In the genomic region with DNA sequence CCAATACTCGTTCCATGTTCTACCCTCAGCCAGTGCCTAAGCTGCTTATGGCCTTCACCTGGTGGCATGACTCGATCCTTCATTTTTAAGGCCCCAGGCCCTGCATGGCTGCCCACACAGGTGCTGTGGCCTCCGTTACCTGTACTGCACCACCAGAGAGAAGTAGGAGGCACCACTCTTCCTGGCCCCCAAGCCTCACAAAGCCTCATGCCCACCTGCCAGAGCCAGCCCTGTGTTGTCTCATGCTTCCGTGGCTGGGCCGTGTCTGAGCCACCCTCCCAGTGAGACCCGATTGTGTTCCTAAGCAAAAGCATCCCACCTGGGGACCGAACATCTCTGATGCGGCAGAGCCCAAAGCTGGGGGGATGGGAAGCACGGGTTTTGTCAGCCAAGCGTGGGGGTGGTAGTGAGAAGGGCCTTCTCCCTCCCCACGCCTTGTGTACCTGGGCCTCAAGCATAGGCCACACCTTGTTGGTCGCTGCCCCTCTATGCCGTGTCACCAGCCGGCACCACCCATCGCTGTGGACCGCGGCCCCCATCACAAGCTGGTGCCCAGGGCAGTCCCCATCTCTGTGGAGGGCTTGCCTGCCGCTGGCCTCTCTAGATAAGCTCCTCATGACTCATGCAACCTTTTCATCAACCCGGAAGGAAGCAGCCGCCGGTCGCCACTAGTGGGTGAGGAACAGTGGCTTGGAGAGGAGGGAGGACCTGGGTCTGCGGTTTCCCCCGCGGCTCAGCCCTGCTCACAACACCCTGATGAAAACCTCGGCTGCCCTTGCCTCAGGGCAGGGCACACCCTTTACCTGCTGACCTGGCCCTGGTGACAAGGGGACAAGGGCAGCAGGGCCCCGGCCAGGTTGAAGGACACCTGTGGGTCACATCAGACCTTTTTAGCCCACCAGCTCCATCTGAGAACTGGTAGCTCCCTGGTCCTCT, we compare ENCODE assay signal across 1 cellular context.
TF ChIP-seq lines count a peak whose summit lies in the region.

No MANE protein-coding gene starts in this region.

TF ChIP-seq in HCT116, 20 proteins besides CTCF, POLR2A, EP300 and RAD21 (continued from another document):
- TF ChIP-seq, protein P1, sequence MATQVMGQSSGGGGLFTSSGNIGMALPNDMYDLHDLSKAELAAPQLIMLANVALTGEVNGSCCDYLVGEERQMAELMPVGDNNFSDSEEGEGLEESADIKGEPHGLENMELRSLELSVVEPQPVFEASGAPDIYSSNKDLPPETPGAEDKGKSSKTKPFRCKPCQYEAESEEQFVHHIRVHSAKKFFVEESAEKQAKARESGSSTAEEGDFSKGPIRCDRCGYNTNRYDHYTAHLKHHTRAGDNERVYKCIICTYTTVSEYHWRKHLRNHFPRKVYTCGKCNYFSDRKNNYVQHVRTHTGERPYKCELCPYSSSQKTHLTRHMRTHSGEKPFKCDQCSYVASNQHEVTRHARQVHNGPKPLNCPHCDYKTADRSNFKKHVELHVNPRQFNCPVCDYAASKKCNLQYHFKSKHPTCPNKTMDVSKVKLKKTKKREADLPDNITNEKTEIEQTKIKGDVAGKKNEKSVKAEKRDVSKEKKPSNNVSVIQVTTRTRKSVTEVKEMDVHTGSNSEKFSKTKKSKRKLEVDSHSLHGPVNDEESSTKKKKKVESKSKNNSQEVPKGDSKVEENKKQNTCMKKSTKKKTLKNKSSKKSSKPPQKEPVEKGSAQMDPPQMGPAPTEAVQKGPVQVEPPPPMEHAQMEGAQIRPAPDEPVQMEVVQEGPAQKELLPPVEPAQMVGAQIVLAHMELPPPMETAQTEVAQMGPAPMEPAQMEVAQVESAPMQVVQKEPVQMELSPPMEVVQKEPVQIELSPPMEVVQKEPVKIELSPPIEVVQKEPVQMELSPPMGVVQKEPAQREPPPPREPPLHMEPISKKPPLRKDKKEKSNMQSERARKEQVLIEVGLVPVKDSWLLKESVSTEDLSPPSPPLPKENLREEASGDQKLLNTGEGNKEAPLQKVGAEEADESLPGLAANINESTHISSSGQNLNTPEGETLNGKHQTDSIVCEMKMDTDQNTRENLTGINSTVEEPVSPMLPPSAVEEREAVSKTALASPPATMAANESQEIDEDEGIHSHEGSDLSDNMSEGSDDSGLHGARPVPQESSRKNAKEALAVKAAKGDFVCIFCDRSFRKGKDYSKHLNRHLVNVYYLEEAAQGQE (IDR thresholded peaks at IDR 0.05; ENCODE audit: low read depth): no peak
- TF ChIP-seq ZFX (IDR thresholded peaks at IDR 0.05) (peak; percentile 33; the same call in 1 of the 2 replicates), SIN3A (IDR thresholded peaks at IDR 0.05; ENCODE audit: low read depth) (no peak), FOSL1 (IDR thresholded peaks at IDR 0.05; ENCODE audit: low read depth) (no peak), TCF7L2 (IDR thresholded peaks at IDR 0.05; ENCODE audit: borderline replicate concordance, extremely low read depth, insufficient read depth, insufficient read length) (peak; percentile 48), SP1 (IDR thresholded peaks at IDR 0.05; ENCODE audit: low read depth) (no peak), YY1 (IDR thresholded peaks at IDR 0.05; ENCODE audit: extremely low read depth, insufficient replicate concordance, low read depth, low read length) (peak; percentile 41), POLR2AphosphoS5 (IDR thresholded peaks at IDR 0.05; ENCODE audit: low read depth, low read length) (peak; percentile 83), CEBPB (IDR thresholded peaks at IDR 0.05; ENCODE audit: low read depth) (no peak)
- TF ChIP-seq, protein P2, sequence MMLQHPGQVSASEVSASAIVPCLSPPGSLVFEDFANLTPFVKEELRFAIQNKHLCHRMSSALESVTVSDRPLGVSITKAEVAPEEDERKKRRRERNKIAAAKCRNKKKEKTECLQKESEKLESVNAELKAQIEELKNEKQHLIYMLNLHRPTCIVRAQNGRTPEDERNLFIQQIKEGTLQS (IDR thresholded peaks at IDR 0.05): no peak
- TF ChIP-seq, protein P3, sequence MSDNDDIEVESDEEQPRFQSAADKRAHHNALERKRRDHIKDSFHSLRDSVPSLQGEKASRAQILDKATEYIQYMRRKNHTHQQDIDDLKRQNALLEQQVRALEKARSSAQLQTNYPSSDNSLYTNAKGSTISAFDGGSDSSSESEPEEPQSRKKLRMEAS (IDR thresholded peaks at IDR 0.05): no peak
